13 cellular contexts compared by ENCODE assay signal in the genomic region with DNA sequence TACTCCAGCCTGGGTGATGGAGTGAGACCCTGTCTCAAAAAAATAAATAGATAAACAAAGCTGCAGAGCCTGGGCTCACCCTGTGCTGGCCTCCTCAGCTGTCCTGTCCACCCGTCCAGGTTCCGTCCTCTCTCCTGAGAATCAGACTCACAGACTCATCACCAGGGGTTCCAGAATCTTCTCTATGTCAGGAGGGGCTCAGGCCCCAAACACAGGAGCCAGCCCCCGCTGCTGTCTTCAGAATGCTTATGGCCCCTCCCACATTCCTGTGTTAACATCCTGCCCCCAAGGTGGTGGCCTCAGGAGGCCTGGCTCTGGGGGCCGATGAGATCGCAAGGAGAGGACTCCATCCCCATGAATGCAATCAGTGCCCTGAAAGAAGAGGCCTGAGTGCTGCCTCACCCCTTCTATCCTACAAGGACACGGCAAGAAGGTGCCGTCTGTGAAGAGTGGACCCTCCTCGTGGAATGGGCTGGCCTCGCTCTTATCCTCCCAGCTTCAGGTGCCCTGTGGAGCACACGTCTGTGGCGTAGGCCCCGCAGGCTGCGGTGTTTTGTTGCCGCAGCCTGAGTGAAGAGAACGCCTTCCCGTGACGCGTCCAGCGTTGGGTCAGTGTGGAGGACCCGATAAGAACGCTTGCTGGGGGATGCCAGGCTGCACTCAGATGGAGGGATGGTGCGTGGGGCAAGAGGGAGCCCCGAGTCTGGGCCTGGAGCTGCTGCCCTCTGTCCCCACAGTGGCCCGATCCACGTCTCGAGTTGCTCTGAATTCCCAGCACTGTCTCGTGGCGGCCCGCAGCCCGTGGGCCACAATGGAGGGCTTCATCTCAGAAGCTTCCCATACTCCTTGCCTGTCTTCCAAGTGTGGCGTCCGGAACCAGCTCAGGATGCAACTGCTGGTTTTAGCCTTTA.
"Had no signal": no experiment of that assay in that cellular context is flagged by ENCODE, and none has a peak within 500 bp of the region (broad histone marks: within the 10 kb centered on the region; RNA-seq: fewer than 3 reads in every experiment).

No MANE protein-coding gene starts in this region.

- ATAC-seq: gastroesophageal sphincter; natural killer cell treated with Interleukin-12 subunit alpha and Interleukin-12 subunit beta and Interleukin-15 and Interleukin-18, amount 100 ng/mL, for 72 hours; stimulated activated naive B cell treated with anti-CD40 and anti-IgM and Interleukin-4, amounts not matched to agents 10 μg/mL and 1 μg/mL and 100 μg/mL, for 72 hours had no signal

- DNase-seq: activated CD4-positive, alpha-beta T cell treated with anti-CD3 and anti-CD28 coated beads, Interleukin-2, amount 10 ng/mL, durations not matched to agents 7 days and 5 days; activated CD8-positive, alpha-beta memory T cell treated with anti-CD3 and anti-CD28 coated beads, Interleukin-2, amount 50 U/mL, for 48 hours; activated naive CD4-positive, alpha-beta T cell treated with anti-CD3 and anti-CD28 coated beads, Interleukin-2, amount 10 ng/mL, durations not matched to agents 7 days and 5 days; heart right ventricle; left ventricle myocardium inferior; stimulated activated CD4-positive, alpha-beta T cell treated with anti-CD3 and anti-CD28 coated beads, Interleukin-15, amount 100 ng/mL, for 24 hours; stimulated activated CD4-positive, alpha-beta T cell treated with anti-CD3 and anti-CD28 coated beads, Interleukin-4, amount 100 ng/mL, for 1 hour; stimulated activated naive B cell treated with anti-CD40 and anti-IgM and Interleukin-4, amounts not matched to agents 10 μg/mL and 1 μg/mL and 100 μg/mL, for 72 hours had no signal

- H3K4me1 ChIP-seq: adrenal gland, tibial nerve had no signal

- H3K4me3 ChIP-seq: adrenal gland, gastroesophageal sphincter, heart right ventricle, left ventricle myocardium inferior, right atrium auricular region, tibial nerve had no signal

- H3K9me3 ChIP-seq: adrenal gland had no signal

- H3K27me3 ChIP-seq: adrenal gland, gastroesophageal sphincter, heart right ventricle, right atrium auricular region, tibial nerve had no signal

- H3K36me3 ChIP-seq: adrenal gland had no signal

- H3K27ac ChIP-seq: adrenal gland, heart right ventricle, left ventricle myocardium inferior, right atrium auricular region, tibial nerve had no signal
